24 cellular contexts compared by ENCODE assay signal in the genomic region with DNA sequence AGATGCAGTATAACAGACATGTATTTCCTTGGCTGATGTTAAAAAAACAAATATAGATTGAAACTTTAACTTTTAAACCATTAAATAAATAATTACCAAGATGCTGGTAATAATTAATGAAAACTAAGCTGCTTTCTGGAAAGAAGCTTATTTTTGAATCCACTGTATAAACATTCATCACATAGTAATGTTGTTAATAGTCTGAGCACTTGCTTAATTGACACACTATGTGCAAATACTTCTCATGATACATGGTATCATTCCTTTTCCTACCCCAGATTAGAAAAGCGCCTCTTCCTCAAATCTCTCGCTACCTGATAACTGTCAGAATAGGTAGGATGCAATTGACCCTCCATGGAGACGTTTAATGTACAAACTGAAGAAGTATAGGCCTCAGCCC. TPM values are rescaled to one million over a fixed set of nuclear protein-coding genes. Genes with fewer than 3 reads are reported as not detected.
"Had no signal": no experiment of that assay in that cellular context is flagged by ENCODE, and none has a peak within 500 bp of the region (broad histone marks: within the 10 kb centered on the region; RNA-seq: fewer than 3 reads in every experiment).

No MANE protein-coding gene starts in this region.

- H3K9me3 ChIP-seq: ascending aorta, Peyer's patch, SJSA1 had no signal

- H3K4me3 ChIP-seq: ascending aorta, Peyer's patch, SJSA1 had no signal

- ATAC-seq: activated naive CD4-positive, alpha-beta T cell treated with anti-CD3 and anti-CD28 coated beads, Interleukin-2, amount 50 U/mL, for 72 hours; activated naive CD8-positive, alpha-beta T cell treated with anti-CD3 and anti-CD28 coated beads, Interleukin-2, amount 50 U/mL, for 24 hours; activated T-cell treated with anti-CD3 and anti-CD28 coated beads, Interleukin-2, amount 50 U/mL, for 4 hours; T-helper 17 cell had no signal

- H3K4me1 ChIP-seq: ascending aorta, Peyer's patch had no signal

- H3K36me3 ChIP-seq: ascending aorta, Peyer's patch, SJSA1 had no signal

- DNase-seq: activated B cell treated with CpG ODN at 0.5 μM for 24 hours; activated CD4-positive, alpha-beta T cell treated with anti-CD3 and anti-CD28 coated beads for 1 hour; activated CD4-positive, alpha-beta T cell treated with anti-CD3 and anti-CD28 coated beads, Interleukin-2, amount 10 ng/mL, durations not matched to agents 24 days and 14 days; activated CD4-positive, alpha-beta T cell treated with anti-CD3 and anti-CD28 coated beads, Interleukin-2, amount 50 U/mL, for 48 hours; activated CD8-positive, alpha-beta memory T cell treated with anti-CD3 and anti-CD28 coated beads for 24 hours; activated effector memory CD4-positive, alpha-beta T cell treated with anti-CD3 and anti-CD28 coated beads, Interleukin-2, amount 50 U/mL, for 16 hours; activated naive CD4-positive, alpha-beta T cell treated with Interleukin-2 at 50 U/mL for 16 hours; activated naive CD8-positive, alpha-beta T cell treated with anti-CD3 and anti-CD28 coated beads, Interleukin-2, amount 50 U/mL, for 24 hours; activated T-cell treated with anti-CD3 and anti-CD28 coated beads, Interleukin-2, amount 50 U/mL, for 4 hours; amniotic stem cell; Karpas-422; NCI-H1048; NCI-H146; NCI-H187 treated with DMSO at 0.1 percent for 48 hours; NCI-H2081 treated with DMSO at 0.1 percent for 48 hours; NCI-H446; NCI-H524; Peyer's patch; SHP77; T-helper 17 cell; T-helper 9 cell had no signal

- H3K27ac ChIP-seq: ascending aorta, Peyer's patch, SJSA1 had no signal

RNA-seq across cellular contexts. Expression of gene COL28A1, which starts 15.0 kb away (rescaled TPM):
- total RNA-seq: activated CD4-positive, alpha-beta T cell treated with anti-CD3 and anti-CD28 coated beads, Interleukin-2, amount 10 ng/mL, durations not matched to agents 24 days and 14 days; SJSA1 had no signal
